In the genomic region with DNA sequence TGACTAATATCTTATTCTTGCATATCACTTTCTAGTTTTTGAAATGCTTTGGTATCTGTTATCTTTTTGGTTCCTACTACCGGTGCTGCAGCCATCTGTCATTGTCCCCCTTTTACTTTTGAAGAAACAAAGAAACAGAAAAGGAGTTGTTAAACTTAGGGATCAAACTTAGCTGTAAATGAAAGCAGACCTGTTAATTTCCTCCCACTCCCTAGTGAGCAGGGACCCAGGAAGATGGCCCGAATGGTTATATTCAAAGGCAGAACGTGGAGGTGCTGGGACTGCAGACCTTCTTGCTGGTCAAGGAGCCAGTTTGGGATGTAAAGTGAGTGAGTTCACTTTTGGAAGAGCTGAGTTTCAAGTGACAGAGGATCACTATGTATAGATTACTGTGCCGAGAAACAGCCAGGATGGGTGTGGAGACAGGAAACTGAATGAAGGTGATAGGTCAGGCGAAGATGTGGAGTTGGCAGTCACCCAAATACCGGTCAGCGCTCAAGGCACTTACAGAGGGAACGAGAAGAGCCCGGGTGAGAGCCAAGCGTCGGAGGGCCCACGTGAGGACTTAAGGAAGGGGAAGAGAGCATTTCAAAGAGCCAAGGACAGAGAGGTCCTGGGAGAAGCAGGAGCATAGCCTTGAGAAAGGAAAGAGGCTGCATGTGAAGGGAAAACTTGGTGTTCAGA, we compare ENCODE assay signal across 9 cellular contexts. TPM values are rescaled to one million over a fixed set of nuclear protein-coding genes. Genes with fewer than 3 reads are reported as not detected.
DNase-seq lines count a peak whose midpoint lies in the region; ATAC-seq and TF ChIP-seq lines count a peak whose summit lies in the region.
"Had no signal": no experiment of that assay in that cellular context is flagged by ENCODE, and none has a peak within 500 bp of the region (broad histone marks: within the 10 kb centered on the region; RNA-seq: fewer than 3 reads in every experiment).

No MANE protein-coding gene starts in this region.

- intact Hi-C loops in adrenal gland (cut with DNase I): no loop called here

- H3K4me3 ChIP-seq in adrenal gland (no peak overlapping the region), parathyroid adenoma (ENCODE audit: low read depth, low read length) (no peak overlapping the region)

- peak; percentile 42 for ATAC-seq in HG03045 (IDR thresholded peaks at IDR 0.05; ENCODE audit: unreplicated experiment)
- no peak for ATAC-seq in GM18861 (IDR thresholded peaks at IDR 0.05; ENCODE audit: unreplicated experiment)

- TF ChIP-seq CTCF in adrenal gland (IDR thresholded peaks at IDR 0.05) (no peak), parathyroid adenoma (IDR thresholded peaks at IDR 0.05) (no peak)

- H3K27me3 ChIP-seq in adrenal gland (no peaks in the 10 kb centered on the region), parathyroid adenoma (ENCODE audit: control insufficient read depth, insufficient read depth, low read length) (no peaks in the 10 kb centered on the region)

- H3K9me3 ChIP-seq in adrenal gland (replicated peaks in 1 of 3): no peaks in the 10 kb centered on the region
- no peaks in the 10 kb centered on the region for H3K9me3 ChIP-seq in parathyroid adenoma (ENCODE audit: control insufficient read depth, low read length)

- H3K4me1 ChIP-seq in adrenal gland (replicated peaks in 1 of 2) (peaks cover 0 to 4% of the 10 kb centered on the region in 2 donors), parathyroid adenoma (no peaks in the 10 kb centered on the region)

- DNase-seq in NCI-H2029 (lab: John Stamatoyannopoulos, UW): peak; percentile 4
- no peak for DNase-seq in NCI-H2029 treated with DMSO at 0.1 percent for 48 hours (lab: John Stamatoyannopoulos, UW)
- DNase-seq in adrenal gland: peak in 6 of 7 donors; percentile 17 to 56 (median 28)
- DNase-seq in NCI-H1092 (lab: John Stamatoyannopoulos, UW): no peak
- no peak for DNase-seq in D341Med (ENCODE audit: low spot score)
- DNase-seq: NCI-H1436 treated with DMSO at 0.1 percent for 48 hours had no signal

- 19 to 33% (median 30%) methylated on average over 12 of the region's 12 CpGs for WGBS in adrenal gland, 4 donors

- TF ChIP-seq POLR2A in adrenal gland (IDR thresholded peaks at IDR 0.05): no peak

- H3K79me2 ChIP-seq in parathyroid adenoma: no peaks in the 10 kb centered on the region

- H3K36me3 ChIP-seq in adrenal gland (replicated peaks in 1 of 2): no peaks in the 10 kb centered on the region
- H3K36me3 ChIP-seq in parathyroid adenoma (ENCODE audit: control insufficient read depth, insufficient read depth, low read length): no peaks in the 10 kb centered on the region

- no peak overlapping the region for H3K9ac ChIP-seq in parathyroid adenoma

- no peak overlapping the region for H3K27ac ChIP-seq in adrenal gland
- H3K27ac ChIP-seq in parathyroid adenoma: no peak overlapping the region

- no peak overlapping the region for H3K4me2 ChIP-seq in parathyroid adenoma (ENCODE audit: low read length)

- peak overlapping the region; percentile 1 for H2AFZ ChIP-seq in parathyroid adenoma

RNA-seq across cellular contexts. Expression of a gene that starts 20.1 kb away (rescaled TPM):
- 1 to 10 TPM in 5 of 8 donors, under 1 TPM in 3; 0.06 to 3.4 (median 1.4) TPM for total RNA-seq in adrenal gland
- 1 to 10 TPM in 1 of 3 donors, under 1 TPM in 2; 0.24 to 1.2 (median 0.48) TPM for polyA plus RNA-seq in adrenal gland

Comparison
In these comparisons a context has a peak if more than half of its experiments do, and no peak if none do; other contexts are left out.
1. DNase-seq: peak in NCI-H2029 (single experiment) and adrenal gland (6 of 7); none in NCI-H2029 treated with DMSO at 0.1 percent for 48 hours (single experiment), NCI-H1092 (single experiment) and D341Med (single experiment).